1 cellular context compared by ENCODE assay signal in genomic region chr2:74290466-74291216, GRCh38.
TF ChIP-seq lines count a peak whose summit lies in the region.

No MANE protein-coding gene starts in this region.

TF ChIP-seq in H1, 55 proteins besides CTCF, POLR2A, EP300 and RAD21 (continued from another document):
- no peak for TF ChIP-seq CHD7 (IDR thresholded peaks at IDR 0.05; ENCODE audit: insufficient replicate concordance, low read length)
- no peak for TF ChIP-seq FOSL1 (IDR thresholded peaks at IDR 0.05; ENCODE audit: insufficient read depth, low read depth, low read length)
- no peak for TF ChIP-seq SUZ12 (IDR thresholded peaks at IDR 0.05; ENCODE audit: low read length)
- TF ChIP-seq TAF7 (optimal IDR thresholded peaks at IDR 0.05; ENCODE audit: borderline replicate concordance, low read depth, low read length): no peak
- no peak for TF ChIP-seq BCL11A (IDR thresholded peaks at IDR 0.05; ENCODE audit: low read depth in 2 of 2, low read length in 2 of 2)
TF ChIP-seq in H1: peak in this region for 0.
